ENCODE assay signal across 24 cellular contexts in the genomic region with DNA sequence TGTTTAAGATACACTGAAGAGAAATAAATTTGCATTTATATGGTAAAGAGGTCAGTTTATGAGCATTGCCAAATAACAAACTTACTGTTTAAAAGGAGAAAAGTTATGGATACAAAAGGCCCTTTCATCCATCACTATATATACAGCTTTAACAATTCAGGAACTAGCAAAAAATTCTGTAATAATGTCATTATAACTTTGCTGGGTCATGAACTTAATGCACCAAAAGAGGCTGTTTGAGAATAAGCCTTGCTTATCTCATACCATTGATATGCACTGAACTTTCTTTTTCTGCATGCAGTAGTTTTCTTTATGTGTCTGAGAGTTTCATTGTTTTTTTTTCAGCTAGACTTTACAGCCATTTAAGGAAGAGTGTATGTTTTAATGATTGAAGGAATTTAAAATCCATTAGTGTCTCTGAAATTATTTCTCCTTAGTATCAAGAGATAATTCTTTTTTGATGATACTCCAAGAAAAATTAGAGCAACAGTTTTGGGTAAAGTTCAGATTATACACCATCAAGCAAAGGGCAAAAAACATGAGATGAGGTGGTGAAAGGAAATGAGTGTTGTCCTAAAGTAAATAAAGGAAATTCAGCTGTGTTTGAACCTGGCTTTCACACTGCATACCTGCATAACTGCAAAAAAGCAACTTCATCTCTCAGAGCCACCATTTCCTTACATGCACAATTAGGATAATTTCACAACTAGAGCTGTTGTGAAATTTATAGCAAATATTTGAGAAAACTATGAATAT.
DNase-seq lines count a peak whose midpoint lies in the region; ATAC-seq and TF ChIP-seq lines count a peak whose summit lies in the region.
"Had no signal": no experiment of that assay in that cellular context is flagged by ENCODE, and none has a peak within 500 bp of the region (broad histone marks: within the 10 kb centered on the region; RNA-seq: fewer than 3 reads in every experiment).

No MANE protein-coding gene starts in this region.

- H2BK5ac ChIP-seq in mesendoderm (ENCODE audit: low read length): no peak overlapping the region

- H3K56ac ChIP-seq in mesendoderm (ENCODE audit: low read length): no peak overlapping the region

- H3K4me3 ChIP-seq in MM.1S (ENCODE audit: low read length) (no peak overlapping the region; the same call in 1 of the 2 replicates), epithelial cell of esophagus (ENCODE audit: low read length) (no peak overlapping the region), mesendoderm (ENCODE audit: low read length) (no peak overlapping the region)
- H3K4me3 ChIP-seq: adrenal gland, left ventricle myocardium inferior had no signal

- H4K8ac ChIP-seq in mesendoderm (ENCODE audit: low read depth, low read length): no peak overlapping the region

- H3K23ac ChIP-seq in mesendoderm (ENCODE audit: low read length): no peak overlapping the region

- no peaks in the 10 kb centered on the region for H3K79me1 ChIP-seq in mesendoderm (ENCODE audit: low read length)

- DNase-seq in DMS53 (lab: John Stamatoyannopoulos, UW) (peak; percentile 65), MM.1S (peak; percentile 29), epithelial cell of esophagus (ENCODE audit: low read depth) (peak; percentile 37), mesendoderm (peak; percentile 36), retina (no peak), T-helper 1 cell (no peak)
- DNase-seq: ACHN; activated CD4-positive, alpha-beta T cell treated with anti-CD3 and anti-CD28 coated beads, Interleukin-2, amount 50 U/mL, for 1 hour; activated naive CD4-positive, alpha-beta T cell treated with Interleukin-2 at 50 U/mL for 16 hours; activated T-cell treated with anti-CD3 and anti-CD28 coated beads, Interleukin-2, amount 50 U/mL, for 72 hours; adrenal gland; BE2C; CD8-positive, alpha-beta memory T cell; foreskin fibroblast; GDM1; Karpas-422; left ventricle myocardium inferior; midbrain; naive thymus-derived CD4-positive, alpha-beta T cell; NCI-H1436 treated with DMSO at 0.1 percent for 48 hours; NCI-H345; nucleus accumbens had no signal

- H3K79me2 ChIP-seq in MM.1S (ENCODE audit: low read length) (no peaks in the 10 kb centered on the region), mesendoderm (ENCODE audit: control insufficient read depth, insufficient read depth, low read length) (no peaks in the 10 kb centered on the region)

- H3K27ac ChIP-seq in MM.1S (ENCODE audit: low read length) (peak overlapping the region; percentile 9; the same call in 1 of the 2 replicates), mesendoderm (ENCODE audit: low read depth, low read length) (no peak overlapping the region)
- H3K27ac ChIP-seq: adrenal gland, left ventricle myocardium inferior, RWPE1 had no signal

- no peaks in the 10 kb centered on the region for H3K9me3 ChIP-seq in MM.1S (replicated peaks; ENCODE audit: insufficient read depth, low read length)
- H3K9me3 ChIP-seq: adrenal gland, BE2C, left ventricle myocardium inferior had no signal

- no peaks in the 10 kb centered on the region for H4K20me1 ChIP-seq in MM.1S (ENCODE audit: insufficient read depth, low read length)

- H3F3A ChIP-seq in MM.1S (ENCODE audit: insufficient read depth, low read length): no peaks in the 10 kb centered on the region

- H3K4me1 ChIP-seq in MM.1S (ENCODE audit: low read length): peaks cover 15% of the 10 kb centered on the region
- no peaks in the 10 kb centered on the region for H3K4me1 ChIP-seq in mesendoderm (ENCODE audit: control insufficient read depth, low read depth, low read length)
- H3K4me1 ChIP-seq: adrenal gland, BE2C had no signal

- TF ChIP-seq CTCF in MM.1S (IDR thresholded peaks at IDR 0.05; ENCODE audit: low read length): no peak
- no peak for TF ChIP-seq CTCF in epithelial cell of esophagus (IDR thresholded peaks at IDR 0.05; ENCODE audit: insufficient read depth, low read depth, low read length, missing control alignments)

- no peak overlapping the region for H2AK5ac ChIP-seq in mesendoderm (ENCODE audit: low read length)

- no peak overlapping the region for H3K18ac ChIP-seq in mesendoderm (ENCODE audit: low read length)

- no peak overlapping the region for H3K4ac ChIP-seq in mesendoderm (ENCODE audit: low read depth, low read length)

- H3K36me3 ChIP-seq in MM.1S (replicated peaks; ENCODE audit: insufficient read depth, low read length): no peaks in the 10 kb centered on the region
- no peaks in the 10 kb centered on the region for H3K36me3 ChIP-seq in mesendoderm (ENCODE audit: control insufficient read depth, insufficient read depth, low read length)
- H3K36me3 ChIP-seq: adrenal gland, BE2C, left ventricle myocardium inferior had no signal

- H2AFZ ChIP-seq in MM.1S (ENCODE audit: low read length): peak overlapping the region; percentile 49

- H3K4me2 ChIP-seq in MM.1S (ENCODE audit: low read depth, low read length): peak overlapping the region; percentile 40; the same call in 1 of the 2 replicates
- H3K4me2 ChIP-seq in mesendoderm (ENCODE audit: low read length): no peak overlapping the region

- H3K9ac ChIP-seq in MM.1S (ENCODE audit: low read length) (no peak overlapping the region), mesendoderm (ENCODE audit: low read length) (no peak overlapping the region)

- H3K27me3 ChIP-seq in MM.1S (replicated peaks; ENCODE audit: insufficient read depth, low read length) (no peaks in the 10 kb centered on the region), mesendoderm (ENCODE audit: insufficient read depth, low read length, poor library complexity) (no peaks in the 10 kb centered on the region)
- H3K27me3 ChIP-seq: adrenal gland, BE2C had no signal

- H3K9me2 ChIP-seq in MM.1S (replicated peaks; ENCODE audit: insufficient read depth, low read length): no peaks in the 10 kb centered on the region

- no peak overlapping the region for H4K5ac ChIP-seq in mesendoderm (ENCODE audit: low read length)

- ATAC-seq in HG03342 (IDR thresholded peaks at IDR 0.05; ENCODE audit: unreplicated experiment): no peak
- ATAC-seq: activated T-cell treated with anti-CD3 and anti-CD28 coated beads, Interleukin-2, amount 50 U/mL, for 72 hours; naive thymus-derived CD4-positive, alpha-beta T cell had no signal

- no peak overlapping the region for H2BK15ac ChIP-seq in mesendoderm (replicated peaks; ENCODE audit: low read depth)

- H2BK120ac ChIP-seq in mesendoderm (ENCODE audit: low read depth, low read length): no peak overlapping the region

Comparison
In these comparisons a context has a peak if more than half of its experiments do, and no peak if none do; other contexts are left out.
1. DNase-seq: peak in DMS53 (single experiment), MM.1S (single experiment), epithelial cell of esophagus (single experiment) and mesendoderm (single experiment); none in retina (single experiment) and T-helper 1 cell (0 of 5).